ENCODE assay signal across 21 cellular contexts in genomic region chr15:31499953-31500808, GRCh38.
DNase-seq lines count a peak whose midpoint lies in the region; ATAC-seq, FAIRE-seq and TF ChIP-seq lines count a peak whose summit lies in the region.
"Had no signal": no experiment of that assay in that cellular context is flagged by ENCODE, and none has a peak within 500 bp of the region (broad histone marks: within the 10 kb centered on the region; RNA-seq: fewer than 3 reads in every experiment).

No MANE protein-coding gene starts in this region.

- H3K27me3 Mint-ChIP-seq in endothelial cell (ENCODE audit: unreplicated experiment), result peaks cover 3% of the 10 kb centered on the region
- H3K27me3 Mint-ChIP-seq: activated CD4-positive, alpha-beta memory T cell treated with anti-CD3 and anti-CD28 coated beads, Interleukin-2, amount 10 ng/mL, durations not matched to agents 7 days and 5 days had no signal

- no peak overlapping the region for H2AFZ ChIP-seq in HepG2 (ENCODE audit: low read length)

- WGBS in liver, result 86% methylated on average over 23 of the region's 23 CpGs
- WGBS in HepG2 (ENCODE audit: low lambda C conversion rate), result 54% methylated on average over 20 of the region's 23 CpGs
- WGBS in mesodermal cell (ENCODE audit: insufficient coverage in 2 of 2), 2 experiments, result 89 to 94% methylated on average over 21 to 23 of the region's 23 CpGs

- H3K9me3 ChIP-seq in liver (ENCODE audit: control insufficient read depth in 4 of 4, low read length in 3 of 4) (no peaks in the 10 kb centered on the region), HepG2 (ENCODE audit: low read length) (no peaks in the 10 kb centered on the region), mesodermal cell (ENCODE audit: control insufficient read depth, low read length) (no peaks in the 10 kb centered on the region)
- H3K9me3 ChIP-seq: upper lobe of right lung had no signal

- no peak for FAIRE-seq in HepG2 (lab: Jason Lieb, UNC)
- FAIRE-seq: bronchial epithelial cell had no signal

- TF ChIP-seq RAD21 in liver (IDR thresholded peaks at IDR 0.05), result no peak
- no peak for TF ChIP-seq RAD21 in HepG2 (CRISPR knock-in tag; IDR thresholded peaks at IDR 0.05)

- ATAC-seq in HepG2, result no peak
- ATAC-seq: activated naive CD8-positive, alpha-beta T cell treated with anti-CD3 and anti-CD28 coated beads, Interleukin-2, amount 50 U/mL, for 24 hours; esophagus mucosa; Panc1; stimulated activated naive CD8-positive, alpha-beta T cell treated with anti-CD3 and anti-CD28 coated beads, Interleukin-15, Interleukin-2, amounts not matched to agents 100 U/mL and 50 U/mL, for 24 hours; upper lobe of right lung had no signal

- BruUV-seq in HepG2 (replicated peaks; lab: Mats Ljungman, UMichigan), result no TSS peak

- CTCF ChIA-PET in HepG2 (lab: Yijun Ruan, JAX; ENCODE audit: low intra/inter-chr PET ratio, low total read pairs), result no interaction called here

- TF ChIP-seq EP300 in HepG2 (IDR thresholded peaks at IDR 0.05; ENCODE audit: low read depth in 2 of 2, low read length in 2 of 2) (no peak), HepG2 (CRISPR knock-in tag; IDR thresholded peaks at IDR 0.05; ENCODE audit: borderline replicate concordance) (no peak)

- no peaks in the 10 kb centered on the region for H3K36me3 ChIP-seq in liver (ENCODE audit: control insufficient read depth in 4 of 4, insufficient read depth in 3 of 4, low read depth in 1 of 4, low read length in 3 of 4)
- H3K36me3 ChIP-seq in HepG2 (replicated peaks in 1 of 2; ENCODE audit: control insufficient read depth in 1 of 2, insufficient read depth in 2 of 2, low read length in 2 of 2), result no peaks in the 10 kb centered on the region
- H3K36me3 ChIP-seq in mesodermal cell (ENCODE audit: control insufficient read depth, insufficient read depth, low read length), result no peaks in the 10 kb centered on the region
- H3K36me3 ChIP-seq: upper lobe of right lung had no signal

- no peak overlapping the region for H3K4me2 ChIP-seq in HepG2 (ENCODE audit: low read depth, low read length)

- POLR2A ChIA-PET in HepG2 (lab: Yijun Ruan, JAX), result no interaction called here

- H3K27ac ChIP-seq in liver (ENCODE audit: low read depth in 1 of 2, low read length in 2 of 2) (peak overlapping the region in 1 of 2 donors; percentile 21), HepG2 (ENCODE audit: extremely low read length, insufficient read depth, low read length) (no peak overlapping the region), mesodermal cell (ENCODE audit: low read depth, low read length, severe bottlenecking) (peak overlapping the region; percentile 72)
- H3K27ac ChIP-seq: upper lobe of right lung had no signal

- H3K9me3 Mint-ChIP-seq in endothelial cell (ENCODE audit: unreplicated experiment), result no peaks in the 10 kb centered on the region
- H3K9me3 Mint-ChIP-seq: activated CD4-positive, alpha-beta memory T cell treated with anti-CD3 and anti-CD28 coated beads, Interleukin-2, amount 10 ng/mL, durations not matched to agents 7 days and 5 days; activated naive CD8-positive, alpha-beta T cell treated with anti-CD3 and anti-CD28 coated beads, Interleukin-2, amount 50 U/mL, for 24 hours; nephron had no signal

- H3K9ac ChIP-seq in liver (ENCODE audit: low read depth in 1 of 2, low read length in 2 of 2), result no peak overlapping the region
- no peak overlapping the region for H3K9ac ChIP-seq in HepG2 (ENCODE audit: insufficient read depth, low read depth, low read length)

- in situ Hi-C loops in HepG2 (cut with HindIII; ENCODE audit: extremely low pct_ligation_motif_present, low pct_unique_long_range_greater_than_20kb), result no loop called here

- DNase-seq in HepG2 (ENCODE audit: low spot score) (no peak), endothelial cell (ENCODE audit: low spot score) (no peak), medulla oblongata (ENCODE audit: extremely low spot score) (no peak), kidney tubule cell (ENCODE audit: low spot score) (no peak), NCI-H2227 treated with DMSO at 0.1 percent for 48 hours (lab: John Stamatoyannopoulos, UW) (no peak), T-helper 2 cell (no peak)
- DNase-seq: activated CD4-positive, alpha-beta memory T cell treated with anti-CD3 and anti-CD28 coated beads, Interleukin-2, amount 10 ng/mL, durations not matched to agents 7 days and 5 days; activated naive CD8-positive, alpha-beta T cell treated with anti-CD3 and anti-CD28 coated beads, Interleukin-2, amount 50 U/mL, for 24 hours; CD4-positive, CD25-positive, alpha-beta regulatory T cell; DMS79; glutamatergic neuron; mesenchymal stem cell; stimulated activated naive CD8-positive, alpha-beta T cell treated with anti-CD3 and anti-CD28 coated beads, Interleukin-15, Interleukin-2, amounts not matched to agents 100 U/mL and 50 U/mL, for 24 hours; SW 1271; upper lobe of right lung had no signal

- H3K4me3 Mint-ChIP-seq in endothelial cell (ENCODE audit: unreplicated experiment), result no peak overlapping the region
- H3K4me3 Mint-ChIP-seq: activated CD4-positive, alpha-beta memory T cell treated with anti-CD3 and anti-CD28 coated beads, Interleukin-2, amount 10 ng/mL, durations not matched to agents 7 days and 5 days; activated naive CD8-positive, alpha-beta T cell treated with anti-CD3 and anti-CD28 coated beads, Interleukin-2, amount 50 U/mL, for 24 hours; CD4-positive, CD25-positive, alpha-beta regulatory T cell; nephron had no signal

- H3K27ac Mint-ChIP-seq in endothelial cell (ENCODE audit: unreplicated experiment), result peak overlapping the region; percentile 55
- H3K27ac Mint-ChIP-seq: activated CD4-positive, alpha-beta memory T cell treated with anti-CD3 and anti-CD28 coated beads, Interleukin-2, amount 10 ng/mL, durations not matched to agents 7 days and 5 days; activated naive CD8-positive, alpha-beta T cell treated with anti-CD3 and anti-CD28 coated beads, Interleukin-2, amount 50 U/mL, for 24 hours; CD4-positive, CD25-positive, alpha-beta regulatory T cell had no signal

- intact Hi-C loops in HepG2 (cut with micrococcal nuclease; ENCODE audit: unreplicated experiment), result no loop called here

- TF ChIP-seq CTCF in liver (IDR thresholded peaks at IDR 0.05; ENCODE audit: low read depth, low read length, missing input control) (no peak), HepG2 (CRISPR knock-in tag; IDR thresholded peaks at IDR 0.05) (no peak), endothelial cell (IDR thresholded peaks at IDR 0.05; ENCODE audit: unreplicated experiment) (no peak)

- peaks cover 11% of the 10 kb centered on the region for H3K4me1 Mint-ChIP-seq in endothelial cell (ENCODE audit: unreplicated experiment)
- H3K4me1 Mint-ChIP-seq: activated CD4-positive, alpha-beta memory T cell treated with anti-CD3 and anti-CD28 coated beads, Interleukin-2, amount 10 ng/mL, durations not matched to agents 7 days and 5 days; activated naive CD8-positive, alpha-beta T cell treated with anti-CD3 and anti-CD28 coated beads, Interleukin-2, amount 50 U/mL, for 24 hours; nephron had no signal

- TF ChIP-seq POLR2A in HepG2 (IDR thresholded peaks at IDR 0.05; ENCODE audit: insufficient read depth in 1 of 2, low read depth in 2 of 2, low read length in 2 of 2), result no peak

- H3K27me3 ChIP-seq in liver (ENCODE audit: control insufficient read depth in 4 of 4, insufficient read depth in 4 of 4, low read length in 3 of 4) (no peaks in the 10 kb centered on the region), HepG2 (ENCODE audit: control insufficient read depth in 1 of 2, insufficient read depth in 2 of 2, low read length in 2 of 2) (no peaks in the 10 kb centered on the region; a peak in 3 of 5 replicates)
- H3K27me3 ChIP-seq: upper lobe of right lung had no signal

- H3K4me3 ChIP-seq in liver (ENCODE audit: low read depth in 1 of 3, low read length in 3 of 3) (no peak overlapping the region), HepG2 (replicated peaks in 1 of 3; ENCODE audit: insufficient read depth in 1 of 3, low read depth in 2 of 3, low read length in 3 of 3) (no peak overlapping the region), mesodermal cell (ENCODE audit: extremely low read depth, insufficient read depth, low read length, poor library complexity, severe bottlenecking) (no peak overlapping the region)
- H3K4me3 ChIP-seq: upper lobe of right lung had no signal

- H3K4me1 ChIP-seq in liver (ENCODE audit: control insufficient read depth in 4 of 4, insufficient read depth in 4 of 4, low read length in 3 of 4) (no peaks in the 10 kb centered on the region), HepG2 (ENCODE audit: insufficient read depth, low read length) (no peaks in the 10 kb centered on the region), mesodermal cell (ENCODE audit: control insufficient read depth, insufficient read depth, low read length, poor library complexity, severe bottlenecking) (peaks cover 12% of the 10 kb centered on the region)
- H3K4me1 ChIP-seq: upper lobe of right lung had no signal

- no peaks in the 10 kb centered on the region for H3K36me3 Mint-ChIP-seq in endothelial cell (ENCODE audit: low read depth, unreplicated experiment)
- H3K36me3 Mint-ChIP-seq: CD4-positive, CD25-positive, alpha-beta regulatory T cell had no signal

- no peaks in the 10 kb centered on the region for H4K20me1 ChIP-seq in HepG2 (ENCODE audit: insufficient read depth, low read length)

- no peaks in the 10 kb centered on the region for H3K79me2 ChIP-seq in HepG2 (ENCODE audit: insufficient read depth, low read length)

TF ChIP-seq in liver, 16 proteins besides CTCF, POLR2A, EP300 and RAD21:
- TF ChIP-seq NR2F2 (IDR thresholded peaks at IDR 0.05) (peak; percentile 82), EGR1 (IDR thresholded peaks at IDR 0.05; ENCODE audit: low read depth in 2 of 2) (no peak), FOXA1 (IDR thresholded peaks at IDR 0.05) (no peak), ATF3 (IDR thresholded peaks at IDR 0.05) (no peak), GABPA (IDR thresholded peaks at IDR 0.05 in 1 of 2, conservative IDR thresholded peaks at IDR 0.05 in 1 of 2) (no peak), SP1 (IDR thresholded peaks at IDR 0.05) (peak; percentile 18)

TF ChIP-seq in HepG2, 621 proteins besides CTCF, POLR2A, EP300 and RAD21 (continues in another document):
- TF ChIP-seq PRPF4 (IDR thresholded peaks at IDR 0.05; ENCODE audit: low read depth, low read length, poor library complexity, severe bottlenecking) (no peak), AHR (CRISPR knock-in tag; IDR thresholded peaks at IDR 0.05) (no peak)
